ENCODE assay signal across 1 cellular context in the genomic region with DNA sequence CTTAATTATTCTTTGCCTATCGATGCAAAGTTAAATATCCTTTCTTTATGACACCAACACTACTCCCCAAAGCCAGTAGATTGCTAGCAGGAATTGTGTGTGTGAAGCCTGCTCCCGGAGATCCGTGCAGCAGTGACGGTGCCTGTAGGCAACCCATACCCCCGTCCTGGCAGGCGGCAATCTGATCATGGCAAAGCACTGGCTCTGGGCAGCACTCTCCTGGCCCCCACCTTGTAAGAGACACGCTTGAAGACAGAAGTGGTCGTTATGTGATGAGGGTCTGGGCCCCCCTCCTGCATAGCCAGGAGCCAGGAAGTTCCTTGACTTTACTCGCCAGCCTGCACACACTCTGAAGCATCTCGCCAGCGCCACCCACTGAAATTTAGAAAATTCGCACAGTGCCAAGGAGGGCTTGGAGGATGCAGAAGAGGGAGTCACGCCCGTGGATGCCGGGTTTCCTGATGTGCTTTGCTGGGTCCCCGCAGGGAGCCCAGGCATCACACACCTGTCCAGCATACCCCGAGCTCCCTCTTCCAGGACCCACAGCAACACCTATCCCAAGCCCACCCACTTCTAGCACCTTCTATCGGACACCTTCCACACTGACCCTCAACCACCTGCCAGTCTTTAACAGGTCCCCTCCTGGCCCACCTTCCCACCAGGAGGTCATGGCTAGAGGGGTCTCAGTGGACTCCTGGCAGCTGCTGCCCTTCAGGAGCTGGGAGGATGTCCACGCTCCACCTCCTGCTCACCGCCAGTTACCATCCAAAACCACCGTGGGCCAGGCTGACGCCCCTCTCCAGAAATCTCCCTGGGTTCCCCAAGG.
TF ChIP-seq lines count a peak whose summit lies in the region.

No MANE protein-coding gene starts in this region.

TF ChIP-seq in H1, 55 proteins besides CTCF, POLR2A, EP300 and RAD21:
- TF ChIP-seq MAFK (IDR thresholded peaks at IDR 0.05; ENCODE audit: low read depth, low read length) (no peak), TAF1 (IDR thresholded peaks at IDR 0.05; ENCODE audit: low read depth, low read length) (no peak)
